Comparison of ENCODE assay signal across 11 cellular contexts in genomic region chr3:183536238-183536880, GRCh38. TPM values are rescaled to one million over a fixed set of nuclear protein-coding genes. Genes with fewer than 3 reads are reported as not detected.
DNase-seq lines count a peak whose midpoint lies in the region; ATAC-seq and TF ChIP-seq lines count a peak whose summit lies in the region.
"Had no signal": no experiment of that assay in that cellular context is flagged by ENCODE, and none has a peak within 500 bp of the region (broad histone marks: within the 10 kb centered on the region; RNA-seq: fewer than 3 reads in every experiment).

No MANE protein-coding gene starts in this region.

- intact Hi-C loops in uterus (cut with DNase I; ENCODE audit: low total_unique reads) = no loop called here

- H3K4me1 ChIP-seq in uterus = no peaks in the 10 kb centered on the region

- ATAC-seq in GM18499 (IDR thresholded peaks at IDR 0.05; ENCODE audit: insufficient read depth, unreplicated experiment) = peak; percentile 50
- ATAC-seq in GM21367 (IDR thresholded peaks at IDR 0.05; ENCODE audit: unreplicated experiment) = peak; percentile 61
- peak; percentile 74 for ATAC-seq in HG03139 (IDR thresholded peaks at IDR 0.05; ENCODE audit: unreplicated experiment)

- in situ Hi-C loops in brain microvascular endothelial cell (cut with HindIII; ENCODE audit: low pct_ligation_motif_present, low sequenced_read_pairs) = no loop called here
- in situ Hi-C loops in KBM-7 (cut with MboI; ENCODE audit: low pct_unique_long_range_greater_than_20kb, low sequenced_read_pairs) = no loop called here

- no peak overlapping the region for H3K27ac ChIP-seq in brain microvascular endothelial cell
- no peak overlapping the region for H3K27ac ChIP-seq in uterus
- H3K27ac ChIP-seq: thoracic aorta had no signal

- no peak for TF ChIP-seq POLR2A in uterus (IDR thresholded peaks at IDR 0.05)

- H3K36me3 ChIP-seq in brain microvascular endothelial cell (replicated peaks) = no peaks in the 10 kb centered on the region
- H3K36me3 ChIP-seq in uterus = no peaks in the 10 kb centered on the region
- H3K36me3 ChIP-seq: thoracic aorta had no signal

- H3K4me3 ChIP-seq in brain microvascular endothelial cell (ENCODE audit: low read depth, low read length) (no peak overlapping the region), uterus (no peak overlapping the region)
- H3K4me3 ChIP-seq: thoracic aorta had no signal

- no peak for DNase-seq in brain microvascular endothelial cell
- no peak for DNase-seq in KBM-7
- DNase-seq in uterus = no peak
- DNase-seq in kidney tubule cell (ENCODE audit: low spot score) = no peak
- DNase-seq in SIG-M5 treated with dmso at 0.1 percent for 504 hours (lab: John Stamatoyannopoulos, UW; ENCODE audit: unreplicated experiment) = no peak
- DNase-seq: activated CD4-positive, CD25-positive, alpha-beta regulatory T cell had no signal

- H3K27me3 ChIP-seq in brain microvascular endothelial cell (replicated peaks) = peaks cover 2% of the 10 kb centered on the region
- H3K27me3 ChIP-seq in uterus = no peaks in the 10 kb centered on the region

- TF ChIP-seq CTCF in brain microvascular endothelial cell (IDR thresholded peaks at IDR 0.05; ENCODE audit: low read depth, low read length, missing control alignments) (peak; percentile 1), uterus (IDR thresholded peaks at IDR 0.05) (no peak)

- H3K9me3 ChIP-seq in uterus = no peaks in the 10 kb centered on the region
- H3K9me3 ChIP-seq: thoracic aorta had no signal

RNA-seq across cellular contexts. Expression of gene KLHL6, which starts 19.1 kb away (rescaled TPM):
- total RNA-seq in uterus = 1 to 10 TPM in 3 of 4 donors, under 1 TPM in 1; 0.26 to 2.0 (median 1.6) TPM
- total RNA-seq: Daoy had no signal
